10 cellular contexts compared by ENCODE assay signal in genomic region chr21:33976980-33977720, GRCh38.
DNase-seq lines count a peak whose midpoint lies in the region; ATAC-seq and TF ChIP-seq lines count a peak whose summit lies in the region.
"Had no signal": no experiment of that assay in that cellular context is flagged by ENCODE, and none has a peak within 500 bp of the region (broad histone marks: within the 10 kb centered on the region; RNA-seq: fewer than 3 reads in every experiment).

No MANE protein-coding gene starts in this region.

- peak overlapping the region; percentile 99 for H3K27ac Mint-ChIP-seq in activated naive CD4-positive, alpha-beta T cell treated with anti-CD3 and anti-CD28 coated beads for 36 hours
- peak overlapping the region; percentile 90 for H3K27ac Mint-ChIP-seq in activated B cell treated with CpG ODN at 0.5 μM for 24 hours

- WGBS in heart right ventricle, 2 donors, result 74% methylated on average over 6 of the region's 6 CpGs
- 35 to 38% methylated on average over 6 of the region's 6 CpGs for WGBS in tibial nerve, 2 donors

- H3K36me3 Mint-ChIP-seq in activated naive CD4-positive, alpha-beta T cell treated with anti-CD3 and anti-CD28 coated beads for 36 hours (ENCODE audit: low read depth), result peaks cover 1% of the 10 kb centered on the region
- H3K36me3 Mint-ChIP-seq in activated B cell treated with CpG ODN at 0.5 μM for 24 hours (ENCODE audit: low read depth), result no peaks in the 10 kb centered on the region

- H3K4me3 Mint-ChIP-seq in activated naive CD4-positive, alpha-beta T cell treated with anti-CD3 and anti-CD28 coated beads for 36 hours, result no peak overlapping the region
- peak overlapping the region; percentile 66 for H3K4me3 Mint-ChIP-seq in activated B cell treated with CpG ODN at 0.5 μM for 24 hours

- intact Hi-C loops in activated naive CD4-positive, alpha-beta T cell treated with anti-CD3 and anti-CD28 coated beads for 36 hours (cut with micrococcal nuclease), result loop anchor here (1.0 to 10.0 kb wide), 9 partner anchors 53 to 742 kb away; partner anchors contain the start of genes CRYZL1, GART, ITSN1 and SON
- intact Hi-C loops in activated B cell treated with CpG ODN at 0.5 μM for 24 hours (cut with micrococcal nuclease), result loop anchor here (1.0 to 2.0 kb wide), 2 partner anchors 18 to 96 kb away; partner anchors contain the start of genes MRPS6 and SLC5A3
- intact Hi-C loops in heart right ventricle (cut with DNase I), result loop anchor here in 3 of 10 donors (5.0 to 10.0 kb wide), 3 partner anchors 45 to 1065 kb away; partner anchors contain the start of genes MRPS6 (in 1 of the 3) and SLC5A3 (in 1 of the 3)

- H3K27me3 Mint-ChIP-seq in activated naive CD4-positive, alpha-beta T cell treated with anti-CD3 and anti-CD28 coated beads for 36 hours (ENCODE audit: low read depth), result no peaks in the 10 kb centered on the region
- no peaks in the 10 kb centered on the region for H3K27me3 Mint-ChIP-seq in activated B cell treated with CpG ODN at 0.5 μM for 24 hours

- H3K36me3 ChIP-seq in heart right ventricle, result no peaks in the 10 kb centered on the region
- H3K36me3 ChIP-seq in tibial nerve, result no peaks in the 10 kb centered on the region

- peaks cover 0 to 40% (median 10%) of the 10 kb centered on the region in 9 donors for H3K4me1 ChIP-seq in heart right ventricle
- H3K4me1 ChIP-seq in tibial nerve, result peaks cover 0 to 31% (median 20%) of the 10 kb centered on the region in 4 donors

- H3K27ac ChIP-seq in heart right ventricle (peak overlapping the region in 8 of 10 donors; percentile 28 to 91 (median 78)), tibial nerve (peak overlapping the region; percentile 31 to 88 (median 77))
- H3K27ac ChIP-seq: C4-2B had no signal

- peaks cover 56% of the 10 kb centered on the region for H3K4me1 Mint-ChIP-seq in activated naive CD4-positive, alpha-beta T cell treated with anti-CD3 and anti-CD28 coated beads for 36 hours (ENCODE audit: low read depth)
- H3K4me1 Mint-ChIP-seq in activated B cell treated with CpG ODN at 0.5 μM for 24 hours, result peaks cover 36% of the 10 kb centered on the region

- H3K9me3 ChIP-seq in heart right ventricle, result peaks cover 0 to 5% (median 0%) of the 10 kb centered on the region in 11 donors
- no peaks in the 10 kb centered on the region for H3K9me3 ChIP-seq in tibial nerve

- ATAC-seq in activated B cell treated with CpG ODN at 0.5 μM for 24 hours (ENCODE audit: low read depth), result no peak
- ATAC-seq in heart right ventricle, result peak in 2 of 8 donors; percentile 27 to 46
- ATAC-seq in GM19351 (IDR thresholded peaks at IDR 0.05; ENCODE audit: unreplicated experiment), result no peak
- no peak for ATAC-seq in GM21619 (IDR thresholded peaks at IDR 0.05; ENCODE audit: unreplicated experiment)

- TF ChIP-seq EP300 in tibial nerve (IDR thresholded peaks at IDR 0.05), result no peak

- no peak overlapping the region for H3K4me3 ChIP-seq in heart right ventricle
- no peak overlapping the region for H3K4me3 ChIP-seq in tibial nerve

- CTCF ChIA-PET in activated naive CD4-positive, alpha-beta T cell treated with anti-CD3 and anti-CD28 coated beads for 36 hours (lab: Charles Lee), result interaction anchor here (0.7 to 2.6 kb wide), 8 partner anchors 24 to 181 kb away, joined by 3 to 9 read pairs (median 3); no protein-coding TSS in a partner anchor
- CTCF ChIA-PET in activated B cell treated with CpG ODN at 0.5 μM for 24 hours (lab: Charles Lee), result interaction anchor here (0.7 to 2.0 kb wide), 3 partner anchors 42 to 225 kb away, joined by 3 to 11 read pairs (median 4); no protein-coding TSS in a partner anchor

- TF ChIP-seq CTCF in activated B cell treated with CpG ODN at 0.5 μM for 24 hours (IDR thresholded peaks at IDR 0.05) (no peak), heart right ventricle (IDR thresholded peaks at IDR 0.05) (no peak), tibial nerve (IDR thresholded peaks at IDR 0.05) (no peak)

- H3K9me3 Mint-ChIP-seq in activated naive CD4-positive, alpha-beta T cell treated with anti-CD3 and anti-CD28 coated beads for 36 hours, result no peaks in the 10 kb centered on the region
- H3K9me3 Mint-ChIP-seq in activated B cell treated with CpG ODN at 0.5 μM for 24 hours, result no peaks in the 10 kb centered on the region

- no peak for DNase-seq in activated naive CD4-positive, alpha-beta T cell treated with anti-CD3 and anti-CD28 coated beads for 36 hours
- no peak for DNase-seq in activated naive CD4-positive, alpha-beta T cell (lab: John Stamatoyannopoulos, UW)
- DNase-seq in activated B cell treated with CpG ODN at 0.5 μM for 24 hours, result no peak
- DNase-seq in heart right ventricle, result no peak
- DNase-seq in tibial nerve (ENCODE audit: low spot score in 2 of 2), result no peak
- DNase-seq in OCI-M1 (lab: John Stamatoyannopoulos, UW), result no peak
- DNase-seq: NCI-H1694 treated with DMSO at 0.1 percent for 48 hours had no signal

- POLR2A ChIA-PET in activated B cell treated with CpG ODN at 0.5 μM for 24 hours (lab: Charles Lee), result interaction anchor here (0.6 to 2.2 kb wide), 7 partner anchors 10 to 42 kb away, joined by 3 to 7 read pairs (median 6); no protein-coding TSS in a partner anchor

- TF ChIP-seq POLR2A in tibial nerve (IDR thresholded peaks at IDR 0.05), result no peak

- H3K27me3 ChIP-seq in heart right ventricle, result no peaks in the 10 kb centered on the region
- H3K27me3 ChIP-seq in tibial nerve, result no peaks in the 10 kb centered on the region
